12 cellular contexts compared by ENCODE assay signal in the genomic region with DNA sequence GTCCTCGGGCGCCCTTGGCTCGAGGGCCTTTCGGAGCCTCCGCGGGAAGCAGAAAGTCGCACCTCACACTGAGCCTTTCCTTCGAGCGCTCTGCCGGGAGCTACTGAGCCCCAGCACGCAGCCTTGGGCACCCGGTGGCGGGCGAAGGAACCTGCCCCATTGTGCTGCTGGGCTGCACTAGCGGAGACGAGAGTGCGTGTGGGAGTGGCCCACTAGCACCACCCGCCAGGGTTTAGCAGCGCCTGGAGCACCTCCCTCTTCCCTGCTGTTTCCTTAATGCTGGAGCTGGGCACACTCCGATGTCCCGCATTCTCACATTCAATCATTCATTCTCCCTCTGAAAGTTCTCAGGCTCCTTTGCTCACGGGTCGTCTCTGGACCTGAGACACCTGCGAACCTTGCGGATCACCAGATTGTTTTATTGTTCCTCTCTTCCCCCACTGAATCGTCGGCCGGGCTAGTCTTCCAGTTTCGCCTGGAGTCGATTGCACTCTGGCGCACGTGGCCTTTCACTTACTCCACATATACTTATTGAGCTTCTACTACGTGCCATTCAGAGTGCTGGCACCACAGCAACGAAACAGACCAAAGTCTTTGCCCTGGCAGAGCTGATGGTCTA. TPM values are rescaled to one million over a fixed set of nuclear protein-coding genes. Genes with fewer than 3 reads are reported as not detected.
A peak's percentile ranks its signal among the peaks of the same experiment; 100 is the strongest.
DNase-seq lines count a peak whose midpoint lies in the region; ATAC-seq and TF ChIP-seq lines count a peak whose summit lies in the region.
"Had no signal": no experiment of that assay in that cellular context is flagged by ENCODE, and none has a peak within 500 bp of the region (broad histone marks: within the 10 kb centered on the region; RNA-seq: fewer than 3 reads in every experiment).

No MANE protein-coding gene starts in this region.

- no peaks in the 10 kb centered on the region for H3K9me3 ChIP-seq in Caco-2
- no peaks in the 10 kb centered on the region for H3K9me3 ChIP-seq in naive thymus-derived CD4-positive, alpha-beta T cell (ENCODE audit: control insufficient read depth in 2 of 3, low read length in 3 of 3)
- no peaks in the 10 kb centered on the region for H3K9me3 ChIP-seq in hepatocyte (ENCODE audit: low read depth)

- intact Hi-C loops in Caco-2 (cut with micrococcal nuclease; ENCODE audit: unreplicated experiment): loop anchor here (5.0 to 10.0 kb wide), 2 partner anchors 135 to 682 kb away; no protein-coding TSS in a partner anchor
- intact Hi-C loops in naive thymus-derived CD4-positive, alpha-beta T cell (cut with micrococcal nuclease): no loop called here

- peak overlapping the region; percentile 11 for H3K4me3 Mint-ChIP-seq in Caco-2 (ENCODE audit: unreplicated experiment)
- H3K4me3 Mint-ChIP-seq in activated T-helper 17 cell treated with anti-CD3 and anti-CD28 coated beads, Interleukin-2, amount 50 U/mL, for 72 hours: peak overlapping the region; percentile 65
- peak overlapping the region in 6 of 10 donors; percentile 22 to 88 (median 48) for H3K4me3 Mint-ChIP-seq in naive thymus-derived CD4-positive, alpha-beta T cell

- no TSS peak for BruUV-seq in Caco-2 (replicated peaks; lab: Mats Ljungman, UMichigan)

- H3K9me2 ChIP-seq in hepatocyte (replicated peaks; ENCODE audit: insufficient read depth): no peaks in the 10 kb centered on the region

- CTCF ChIA-PET in Caco-2 (lab: Charles Lee): interaction anchor here (0.6 to 0.9 kb wide), 3 partner anchors 148 to 259 kb away, joined by 3 read pairs; no protein-coding TSS in a partner anchor
- CTCF ChIA-PET in naive thymus-derived CD4-positive, alpha-beta T cell (lab: Charles Lee): interaction anchor here (0.6 kb wide), 1 partner anchor 10 kb away, joined by 3 read pairs; no protein-coding TSS in a partner anchor

- peaks cover 5% of the 10 kb centered on the region; the same call in 1 of the 2 replicates for H3K4me1 ChIP-seq in Caco-2
- peaks cover 0 to 12% of the 10 kb centered on the region in 2 donors for H3K4me1 ChIP-seq in naive thymus-derived CD4-positive, alpha-beta T cell (ENCODE audit: control insufficient read depth in 2 of 2, insufficient read depth in 2 of 2, low read length in 2 of 2)
- peaks cover 16% of the 10 kb centered on the region for H3K4me1 ChIP-seq in hepatocyte (ENCODE audit: insufficient read depth)

- ATAC-seq in GM21786 (IDR thresholded peaks at IDR 0.05; ENCODE audit: unreplicated experiment): peak; percentile 27
- no peak for ATAC-seq in activated T-helper 17 cell treated with anti-CD3 and anti-CD28 coated beads, Interleukin-2, amount 50 U/mL, for 72 hours (replicated peaks)
- ATAC-seq in naive thymus-derived CD4-positive, alpha-beta T cell: no peak

- peaks cover 10% of the 10 kb centered on the region for H3K4me1 Mint-ChIP-seq in Caco-2 (ENCODE audit: low read depth, unreplicated experiment)
- peaks cover 18% of the 10 kb centered on the region for H3K4me1 Mint-ChIP-seq in activated T-helper 17 cell treated with anti-CD3 and anti-CD28 coated beads, Interleukin-2, amount 50 U/mL, for 72 hours
- peaks cover 25 to 50% (median 37%) of the 10 kb centered on the region in 7 donors for H3K4me1 Mint-ChIP-seq in naive thymus-derived CD4-positive, alpha-beta T cell

- no peaks in the 10 kb centered on the region for H3K79me2 ChIP-seq in hepatocyte

- H3K27ac ChIP-seq in naive thymus-derived CD4-positive, alpha-beta T cell (ENCODE audit: low read depth, low read length): no peak overlapping the region
- H3K27ac ChIP-seq in hepatocyte: no peak overlapping the region

- H3K27me3 ChIP-seq in Caco-2 (replicated peaks; ENCODE audit: control insufficient read depth, insufficient read depth, low read length): peaks cover 6% of the 10 kb centered on the region
- peaks cover 9 to 42% of the 10 kb centered on the region in 2 donors for H3K27me3 ChIP-seq in naive thymus-derived CD4-positive, alpha-beta T cell (ENCODE audit: control insufficient read depth in 2 of 2, insufficient read depth in 2 of 2, low read length in 2 of 2)
- H3K27me3 ChIP-seq in hepatocyte: peaks cover 100% of the 10 kb centered on the region

- DNase-seq in Caco-2 (no peak), GM10266 (ENCODE audit: extremely low spot score) (no peak), germinal center (ENCODE audit: low spot score) (no peak), hepatocyte (ENCODE audit: low spot score) (no peak)
- DNase-seq in naive thymus-derived CD4-positive, alpha-beta T cell: no peak
- no peak for DNase-seq in activated CD4-positive, alpha-beta T cell treated with anti-CD3 and anti-CD28 coated beads, Interleukin-2, amount 50 U/mL, for 48 hours
- DNase-seq: activated CD8-positive, alpha-beta memory T cell treated with anti-CD3 and anti-CD28 coated beads, Interleukin-2, amount 50 U/mL, for 48 hours; Kasumi-1; SHP77 had no signal

- H3K9me3 Mint-ChIP-seq in Caco-2 (ENCODE audit: unreplicated experiment): no peaks in the 10 kb centered on the region
- peaks cover 8% of the 10 kb centered on the region for H3K9me3 Mint-ChIP-seq in activated T-helper 17 cell treated with anti-CD3 and anti-CD28 coated beads, Interleukin-2, amount 50 U/mL, for 72 hours
- peaks cover 4 to 29% (median 9%) of the 10 kb centered on the region in 11 donors for H3K9me3 Mint-ChIP-seq in naive thymus-derived CD4-positive, alpha-beta T cell

- H3K27me3 Mint-ChIP-seq in Caco-2 (ENCODE audit: insufficient read depth, unreplicated experiment): peaks cover 56% of the 10 kb centered on the region
- peaks cover 83% of the 10 kb centered on the region for H3K27me3 Mint-ChIP-seq in activated T-helper 17 cell treated with anti-CD3 and anti-CD28 coated beads, Interleukin-2, amount 50 U/mL, for 72 hours
- peaks cover 94 to 99% (median 94%) of the 10 kb centered on the region in 5 donors for H3K27me3 Mint-ChIP-seq in naive thymus-derived CD4-positive, alpha-beta T cell

- no peaks in the 10 kb centered on the region for H3K36me3 Mint-ChIP-seq in Caco-2 (ENCODE audit: insufficient read depth, unreplicated experiment)
- H3K36me3 Mint-ChIP-seq in activated T-helper 17 cell treated with anti-CD3 and anti-CD28 coated beads, Interleukin-2, amount 50 U/mL, for 72 hours (ENCODE audit: low read depth): peaks cover 19% of the 10 kb centered on the region
- H3K36me3 Mint-ChIP-seq in naive thymus-derived CD4-positive, alpha-beta T cell: peaks cover 0 to 23% (median 7%) of the 10 kb centered on the region in 5 donors

- H3K4me3 ChIP-seq in Caco-2 (ENCODE audit: low read depth, low read length): no peak overlapping the region
- no peak overlapping the region for H3K4me3 ChIP-seq in naive thymus-derived CD4-positive, alpha-beta T cell (ENCODE audit: low read length)
- H3K4me3 ChIP-seq in hepatocyte: no peak overlapping the region

- POLR2A ChIA-PET in Caco-2 (lab: Charles Lee): no interaction called here
- POLR2A ChIA-PET in naive thymus-derived CD4-positive, alpha-beta T cell (lab: Charles Lee): no interaction called here

- peaks cover 3% of the 10 kb centered on the region for H4K20me1 ChIP-seq in hepatocyte (ENCODE audit: insufficient read depth, poor library complexity, severe bottlenecking)

- no peaks in the 10 kb centered on the region for H3K36me3 ChIP-seq in Caco-2 (ENCODE audit: control insufficient read depth, insufficient read depth, low read length)
- H3K36me3 ChIP-seq in naive thymus-derived CD4-positive, alpha-beta T cell (ENCODE audit: control insufficient read depth in 2 of 3, insufficient read depth in 3 of 3, low read length in 3 of 3): no peaks in the 10 kb centered on the region
- H3K36me3 ChIP-seq in hepatocyte (replicated peaks; ENCODE audit: insufficient read depth, low read depth): no peaks in the 10 kb centered on the region

- no peak overlapping the region for H2AFZ ChIP-seq in hepatocyte

- no peak overlapping the region for H3K4me2 ChIP-seq in hepatocyte

- H3K27ac Mint-ChIP-seq in Caco-2 (ENCODE audit: unreplicated experiment): no peak overlapping the region
- no peak overlapping the region for H3K27ac Mint-ChIP-seq in activated T-helper 17 cell treated with anti-CD3 and anti-CD28 coated beads, Interleukin-2, amount 50 U/mL, for 72 hours
- H3K27ac Mint-ChIP-seq in naive thymus-derived CD4-positive, alpha-beta T cell: peak overlapping the region in 1 of 9 donors; percentile 64

- TF ChIP-seq CTCF in Caco-2 (IDR thresholded peaks at IDR 0.05; ENCODE audit: insufficient read depth in 1 of 2, low read depth in 1 of 2, low read length in 1 of 2, severe bottlenecking in 1 of 2, unreplicated experiment in 1 of 2): no peak
- TF ChIP-seq CTCF in GM10266 (IDR thresholded peaks at IDR 0.05; ENCODE audit: control insufficient read depth, insufficient read depth, low read depth, missing control alignments): no peak
- no peak for TF ChIP-seq CTCF in hepatocyte (IDR thresholded peaks at IDR 0.05; ENCODE audit: poor library complexity)

- 3% methylated on average over 34 of the region's 34 CpGs for WGBS in hepatocyte (ENCODE audit: low lambda C conversion rate, missing lambda C conversion rate)

RNA-seq across cellular contexts. Expression of gene PAX3, which starts 8.4 kb away (rescaled TPM):
- total RNA-seq in Caco-2 (2022): not detected in 2 replicates
- total RNA-seq in activated T-helper 17 cell treated with anti-CD3 and anti-CD28 coated beads, Interleukin-2, amount 50 U/mL, for 72 hours: not detected
- total RNA-seq in naive thymus-derived CD4-positive, alpha-beta T cell: not detected
- polyA plus RNA-seq in naive thymus-derived CD4-positive, alpha-beta T cell: not detected
- not detected in 2 replicates for total RNA-seq in hepatocyte
- not detected in 2 replicates for polyA plus RNA-seq in hepatocyte
- total RNA-seq: liver had no signal
- polyA plus RNA-seq: liver had no signal

Comparison
In these comparisons a context has a peak if more than half of its experiments do, and no peak if none do; other contexts are left out.
1. H3K4me3 Mint-ChIP-seq: peak in every context shown above with its lines; median percentile 65 in activated T-helper 17 cell treated with anti-CD3 and anti-CD28 coated beads, Interleukin-2, amount 50 U/mL, for 72 hours; 48 in naive thymus-derived CD4-positive, alpha-beta T cell; 11 in Caco-2.